Comparison of ENCODE assay signal across 20 cellular contexts in genomic region chr2:3214065-3214464, GRCh38.
"Had no signal": no experiment of that assay in that cellular context is flagged by ENCODE, and none has a peak within 500 bp of the region (broad histone marks: within the 10 kb centered on the region; RNA-seq: fewer than 3 reads in every experiment).

No MANE protein-coding gene starts in this region.

- H3K36me3 ChIP-seq: adrenal gland, brain microvascular endothelial cell had no signal

- H3K4me1 Mint-ChIP-seq: activated B cell treated with CpG ODN at 0.5 μM for 24 hours, neural crest cell had no signal

- H3K27ac Mint-ChIP-seq: activated B cell treated with CpG ODN at 0.5 μM for 24 hours; activated naive CD4-positive, alpha-beta T cell treated with anti-CD3 and anti-CD28 coated beads, Interleukin-2, amount 50 U/mL, for 24 hours; T-helper 1 cell treated with Interleukin-12 subunit alpha and Interleukin-12 subunit beta and Interleukin-4 antibody, amounts not matched to agents 30 μg/mL and 1 μg/mL, for 36 hours had no signal

- H3K4me3 ChIP-seq: adrenal gland, ascending aorta, heart left ventricle, upper lobe of left lung had no signal

- H3K27ac ChIP-seq: adrenal gland, ascending aorta, brain microvascular endothelial cell, heart left ventricle, upper lobe of left lung had no signal

- H3K27me3 ChIP-seq: adrenal gland, ascending aorta, brain microvascular endothelial cell, heart left ventricle, upper lobe of left lung had no signal

- H3K4me3 Mint-ChIP-seq: activated B cell treated with CpG ODN at 0.5 μM for 24 hours; activated CD4-positive, alpha-beta T cell treated with anti-CD3 and anti-CD28 coated beads for 36 hours; activated CD8-positive, alpha-beta T cell treated with anti-CD3 and anti-CD28 coated beads for 36 hours; activated naive CD4-positive, alpha-beta T cell treated with anti-CD3 and anti-CD28 coated beads, Interleukin-2, amount 50 U/mL, for 24 hours; effector memory CD8-positive, alpha-beta T cell; neural crest cell; T-helper 1 cell treated with Interleukin-12 subunit alpha and Interleukin-12 subunit beta and Interleukin-4 antibody, amounts not matched to agents 30 μg/mL and 1 μg/mL, for 36 hours had no signal

- DNase-seq: activated B cell treated with CpG ODN at 0.5 μM for 24 hours; activated CD4-positive, alpha-beta T cell treated with anti-CD3 and anti-CD28 coated beads for 36 hours; activated CD8-positive, alpha-beta T cell treated with anti-CD3 and anti-CD28 coated beads for 36 hours; activated T-cell treated with anti-CD3 and anti-CD28 coated beads, Interleukin-2, amount 50 U/mL, for 1 hour; brain microvascular endothelial cell; central memory CD4-positive, alpha-beta T cell; effector memory CD8-positive, alpha-beta T cell; heart left ventricle; left cardiac atrium; midbrain; occipital lobe; posterior cingulate gyrus; stimulated activated CD4-positive, alpha-beta T cell treated with anti-CD3 and anti-CD28 coated beads, Interleukin-2, amount 100 ng/mL, for 48 hours; stimulated activated naive CD4-positive, alpha-beta T cell treated with Interleukin-2 at 50 U/mL for 16 hours; upper lobe of left lung had no signal

- H3K27me3 Mint-ChIP-seq: activated B cell treated with CpG ODN at 0.5 μM for 24 hours; activated CD4-positive, alpha-beta T cell treated with anti-CD3 and anti-CD28 coated beads for 36 hours; activated CD8-positive, alpha-beta T cell treated with anti-CD3 and anti-CD28 coated beads for 36 hours; activated naive CD4-positive, alpha-beta T cell treated with anti-CD3 and anti-CD28 coated beads, Interleukin-2, amount 50 U/mL, for 24 hours; effector memory CD8-positive, alpha-beta T cell had no signal

- ATAC-seq: activated CD8-positive, alpha-beta T cell treated with anti-CD3 and anti-CD28 coated beads for 36 hours; effector memory CD8-positive, alpha-beta T cell; heart left ventricle; left cardiac atrium had no signal

- H3K4me1 ChIP-seq: adrenal gland, ascending aorta, heart left ventricle, upper lobe of left lung had no signal

- H3K9me3 Mint-ChIP-seq: activated B cell treated with CpG ODN at 0.5 μM for 24 hours; activated CD8-positive, alpha-beta T cell treated with anti-CD3 and anti-CD28 coated beads for 36 hours; activated naive CD4-positive, alpha-beta T cell treated with anti-CD3 and anti-CD28 coated beads, Interleukin-2, amount 50 U/mL, for 24 hours; effector memory CD8-positive, alpha-beta T cell; neural crest cell; T-helper 1 cell treated with Interleukin-12 subunit alpha and Interleukin-12 subunit beta and Interleukin-4 antibody, amounts not matched to agents 30 μg/mL and 1 μg/mL, for 36 hours had no signal

- H3K9me3 ChIP-seq: adrenal gland, ascending aorta, heart left ventricle, upper lobe of left lung had no signal
